In the genomic region with DNA sequence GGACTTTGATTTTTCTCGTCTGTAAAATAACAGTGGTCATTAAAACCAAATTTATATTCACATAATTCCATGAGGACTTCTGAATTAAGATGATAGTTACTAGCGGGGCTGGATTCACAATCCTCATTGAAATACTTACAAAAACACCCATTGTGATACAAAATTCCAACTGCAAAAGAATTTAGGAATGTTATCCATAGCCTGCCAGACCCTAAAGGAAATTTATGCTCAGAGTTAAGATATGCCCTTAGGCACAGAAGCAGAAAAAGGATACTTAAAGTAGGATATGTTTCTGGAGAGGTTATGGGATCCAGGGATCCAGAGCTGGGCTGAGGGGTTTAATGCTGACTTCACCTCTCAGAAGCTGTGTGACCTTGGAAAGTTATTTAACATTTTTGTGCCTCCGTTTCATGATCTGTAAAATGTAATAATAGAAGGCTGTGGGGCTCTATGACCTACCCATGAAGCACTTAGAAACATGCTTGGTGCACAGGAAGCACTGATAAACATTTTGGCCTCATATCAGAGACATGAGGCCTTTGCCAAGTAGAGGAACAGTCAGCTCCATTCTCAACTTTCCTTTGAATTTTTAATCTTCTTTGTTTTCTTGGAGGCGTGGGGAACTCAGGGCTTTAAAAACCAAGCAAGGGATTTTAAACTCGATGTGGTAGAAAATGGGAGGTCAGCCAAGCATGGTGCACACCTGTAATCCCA, we compare ENCODE assay signal across 2 cellular contexts.
TF ChIP-seq lines count a peak whose summit lies in the region.

No MANE protein-coding gene starts in this region.

TF ChIP-seq in GM23338, 12 proteins besides CTCF, POLR2A, EP300 and RAD21 (continued from another document):
- TF ChIP-seq EZH2phosphoT487 (IDR thresholded peaks at IDR 0.05; ENCODE audit: unreplicated experiment) (no peak), NANOG (IDR thresholded peaks at IDR 0.05; ENCODE audit: borderline replicate concordance) (no peak)
- TF ChIP-seq, protein P1, sequence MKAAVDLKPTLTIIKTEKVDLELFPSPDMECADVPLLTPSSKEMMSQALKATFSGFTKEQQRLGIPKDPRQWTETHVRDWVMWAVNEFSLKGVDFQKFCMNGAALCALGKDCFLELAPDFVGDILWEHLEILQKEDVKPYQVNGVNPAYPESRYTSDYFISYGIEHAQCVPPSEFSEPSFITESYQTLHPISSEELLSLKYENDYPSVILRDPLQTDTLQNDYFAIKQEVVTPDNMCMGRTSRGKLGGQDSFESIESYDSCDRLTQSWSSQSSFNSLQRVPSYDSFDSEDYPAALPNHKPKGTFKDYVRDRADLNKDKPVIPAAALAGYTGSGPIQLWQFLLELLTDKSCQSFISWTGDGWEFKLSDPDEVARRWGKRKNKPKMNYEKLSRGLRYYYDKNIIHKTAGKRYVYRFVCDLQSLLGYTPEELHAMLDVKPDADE (IDR thresholded peaks at IDR 0.05), result no peak
TF ChIP-seq in GM23338: peak in this region for 0.

TF ChIP-seq in WTC11, 78 proteins besides CTCF, POLR2A, EP300 and RAD21 (continued from another document):
- TF ChIP-seq, protein P2, sequence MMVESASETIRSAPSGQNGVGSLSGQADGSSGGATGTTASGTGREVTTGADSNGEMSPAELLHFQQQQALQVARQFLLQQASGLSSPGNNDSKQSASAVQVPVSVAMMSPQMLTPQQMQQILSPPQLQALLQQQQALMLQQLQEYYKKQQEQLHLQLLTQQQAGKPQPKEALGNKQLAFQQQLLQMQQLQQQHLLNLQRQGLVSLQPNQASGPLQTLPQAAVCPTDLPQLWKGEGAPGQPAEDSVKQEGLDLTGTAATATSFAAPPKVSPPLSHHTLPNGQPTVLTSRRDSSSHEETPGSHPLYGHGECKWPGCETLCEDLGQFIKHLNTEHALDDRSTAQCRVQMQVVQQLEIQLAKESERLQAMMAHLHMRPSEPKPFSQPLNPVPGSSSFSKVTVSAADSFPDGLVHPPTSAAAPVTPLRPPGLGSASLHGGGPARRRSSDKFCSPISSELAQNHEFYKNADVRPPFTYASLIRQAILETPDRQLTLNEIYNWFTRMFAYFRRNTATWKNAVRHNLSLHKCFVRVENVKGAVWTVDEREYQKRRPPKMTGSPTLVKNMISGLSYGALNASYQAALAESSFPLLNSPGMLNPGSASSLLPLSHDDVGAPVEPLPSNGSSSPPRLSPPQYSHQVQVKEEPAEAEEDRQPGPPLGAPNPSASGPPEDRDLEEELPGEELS (CRISPR knock-in tag; IDR thresholded peaks at IDR 0.05), result no peak
- TF ChIP-seq, protein P3, sequence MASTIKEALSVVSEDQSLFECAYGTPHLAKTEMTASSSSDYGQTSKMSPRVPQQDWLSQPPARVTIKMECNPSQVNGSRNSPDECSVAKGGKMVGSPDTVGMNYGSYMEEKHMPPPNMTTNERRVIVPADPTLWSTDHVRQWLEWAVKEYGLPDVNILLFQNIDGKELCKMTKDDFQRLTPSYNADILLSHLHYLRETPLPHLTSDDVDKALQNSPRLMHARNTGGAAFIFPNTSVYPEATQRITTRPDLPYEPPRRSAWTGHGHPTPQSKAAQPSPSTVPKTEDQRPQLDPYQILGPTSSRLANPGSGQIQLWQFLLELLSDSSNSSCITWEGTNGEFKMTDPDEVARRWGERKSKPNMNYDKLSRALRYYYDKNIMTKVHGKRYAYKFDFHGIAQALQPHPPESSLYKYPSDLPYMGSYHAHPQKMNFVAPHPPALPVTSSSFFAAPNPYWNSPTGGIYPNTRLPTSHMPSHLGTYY (CRISPR knock-in tag; IDR thresholded peaks at IDR 0.05), result no peak
- TF ChIP-seq IRF2 (CRISPR knock-in tag; IDR thresholded peaks at IDR 0.05; ENCODE audit: borderline replicate concordance, low read depth), result no peak
- no peak for TF ChIP-seq SMAD4 (CRISPR knock-in tag; IDR thresholded peaks at IDR 0.05)
